Comparison of ENCODE assay signal across 6 cellular contexts in the genomic region with DNA sequence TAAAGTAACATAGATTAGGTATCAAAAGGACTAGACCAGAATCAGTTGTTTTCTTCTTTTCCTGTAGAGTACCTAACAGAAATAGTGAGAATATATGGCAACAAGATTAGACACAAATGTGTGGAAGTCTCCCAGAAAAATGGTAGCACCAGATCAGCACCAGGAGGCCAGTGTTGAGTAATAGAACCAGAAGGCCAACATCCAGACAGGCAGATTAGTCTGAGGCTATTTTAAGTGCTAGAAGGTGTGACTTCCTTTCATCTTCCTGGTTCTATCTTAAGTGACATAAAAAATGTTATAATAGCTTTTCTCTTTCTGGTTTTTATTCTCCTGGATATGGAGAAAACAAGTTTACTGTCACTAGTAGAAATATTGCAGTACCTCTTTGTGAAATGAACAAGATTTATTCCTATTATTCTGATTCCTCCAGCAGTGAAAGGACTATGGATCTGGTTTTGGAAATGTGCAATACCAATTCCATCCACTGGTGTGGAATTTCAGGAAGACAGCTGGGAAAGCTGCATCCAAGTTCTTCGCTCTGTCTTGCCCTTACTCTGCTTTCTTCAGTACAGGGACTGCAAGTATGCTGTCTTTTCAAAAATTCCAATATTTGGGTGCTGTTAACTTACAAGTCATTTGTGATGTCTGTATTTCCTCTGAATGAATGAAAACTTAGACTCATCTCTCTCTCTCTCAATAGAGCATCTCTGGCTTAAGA. TPM values are rescaled to one million over a fixed set of nuclear protein-coding genes. Genes with fewer than 3 reads are reported as not detected.
DNase-seq lines count a peak whose midpoint lies in the region; ATAC-seq and TF ChIP-seq lines count a peak whose summit lies in the region.

No MANE protein-coding gene starts in this region.

- H3K36me3 ChIP-seq in MM.1S (replicated peaks; ENCODE audit: insufficient read depth, low read length), result no peaks in the 10 kb centered on the region

- H3K27ac ChIP-seq in MM.1S (ENCODE audit: low read length), result no peak overlapping the region

- no peak overlapping the region for H3K9ac ChIP-seq in MM.1S (ENCODE audit: low read length)

- no peak overlapping the region for H2AFZ ChIP-seq in MM.1S (ENCODE audit: low read length)

- H3K4me1 ChIP-seq in MM.1S (ENCODE audit: low read length), result no peaks in the 10 kb centered on the region

- no peak overlapping the region for H3K4me2 ChIP-seq in MM.1S (ENCODE audit: low read depth, low read length)

- intact Hi-C loops in left ventricle myocardium superior (cut with micrococcal nuclease), result no loop called here

- DNase-seq in AG20443 (ENCODE audit: low spot score) (peak; percentile 25), MM.1S (no peak), left ventricle myocardium superior (no peak), NCI-H526 treated with DMSO at 0.1 percent for 48 hours (lab: John Stamatoyannopoulos, UW) (no peak), GM13976 (ENCODE audit: low spot score) (no peak), HK-2 (ENCODE audit: unreplicated experiment) (no peak)

- H3K27me3 ChIP-seq in MM.1S (replicated peaks; ENCODE audit: insufficient read depth, low read length), result no peaks in the 10 kb centered on the region

- no peaks in the 10 kb centered on the region for H3K9me2 ChIP-seq in MM.1S (replicated peaks; ENCODE audit: insufficient read depth, low read length)

- H3K4me3 ChIP-seq in MM.1S (ENCODE audit: low read length), result no peak overlapping the region

- H4K20me1 ChIP-seq in MM.1S (ENCODE audit: insufficient read depth, low read length), result no peaks in the 10 kb centered on the region

- TF ChIP-seq CTCF in MM.1S (IDR thresholded peaks at IDR 0.05; ENCODE audit: low read length) (peak; percentile 14; the same call in 1 of the 2 replicates), GM13976 (IDR thresholded peaks at IDR 0.05; ENCODE audit: borderline replicate concordance, control extremely low read depth, extremely low read depth, insufficient read depth, missing control alignments) (no peak)

- in situ Hi-C loops in GM13976 (cut with MboI; ENCODE audit: low sequenced_read_pairs, unreplicated experiment), result no loop called here

- no peaks in the 10 kb centered on the region for H3K9me3 ChIP-seq in MM.1S (replicated peaks; ENCODE audit: insufficient read depth, low read length)

- ATAC-seq in left ventricle myocardium superior, result peak; percentile 63

- no peaks in the 10 kb centered on the region for H3F3A ChIP-seq in MM.1S (ENCODE audit: insufficient read depth, low read length)

- H3K79me2 ChIP-seq in MM.1S (ENCODE audit: low read length), result no peaks in the 10 kb centered on the region

RNA-seq across cellular contexts. Expression of gene SHLD3, which starts 39.1 kb away (rescaled TPM):
- total RNA-seq in left ventricle myocardium superior, result 1.9 TPM

RNA-seq across cellular contexts. Expression of gene TRAPPC13, which starts 39.1 kb away (rescaled TPM):
- 23.0 TPM for total RNA-seq in left ventricle myocardium superior

RNA-seq across cellular contexts. Expression of gene TRIM23, which starts 39.8 kb away (rescaled TPM):
- 20.3 TPM for total RNA-seq in left ventricle myocardium superior

RNA-seq across cellular contexts. Expression of gene SGTB, which starts 57.9 kb away (rescaled TPM):
- 4.6 TPM for total RNA-seq in left ventricle myocardium superior

RNA-seq across cellular contexts. Expression of gene NLN, which starts 58.0 kb away (rescaled TPM):
- 14.1 TPM for total RNA-seq in left ventricle myocardium superior
